ENCODE assay signal across 8 cellular contexts in the genomic region with DNA sequence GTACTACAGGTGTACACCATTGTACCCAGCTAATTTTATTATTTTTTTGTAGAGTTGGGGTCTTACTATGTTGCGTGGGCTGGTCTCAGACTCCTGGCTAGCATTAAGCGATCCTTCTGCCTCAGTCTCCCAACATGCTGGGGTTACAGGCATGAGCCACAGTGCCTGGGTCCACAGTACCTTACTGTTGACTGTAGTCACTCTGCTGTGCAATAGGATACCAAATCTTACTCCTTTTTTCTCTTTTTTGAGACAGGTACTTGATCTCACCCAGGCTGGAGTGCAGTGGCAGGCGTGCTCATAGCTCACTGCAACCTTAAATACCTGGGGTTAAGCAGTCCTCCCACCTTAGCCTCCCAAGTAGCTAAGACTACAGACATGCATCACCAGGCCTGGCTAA.
"Had no signal": no experiment of that assay in that cellular context is flagged by ENCODE, and none has a peak within 500 bp of the region (broad histone marks: within the 10 kb centered on the region; RNA-seq: fewer than 3 reads in every experiment).

No MANE protein-coding gene starts in this region.

- H3K4me1 ChIP-seq: HAP-1 had no signal

- H3K9me3 ChIP-seq: HAP-1 had no signal

- DNase-seq: GM23248, GOT3, H7, HFFc6, IMR-90 had no signal

- ATAC-seq: HCT116 had no signal

- H3K4me3 Mint-ChIP-seq: HFFc6 had no signal

- H3K4me3 ChIP-seq: GM23248, HAP-1 had no signal

- H2AFZ ChIP-seq: GM23248 had no signal

- H3K9ac ChIP-seq: GM23248 had no signal

- H3K27ac Mint-ChIP-seq: HFFc6 had no signal

- H3K9me3 Mint-ChIP-seq: HFFc6 had no signal

- H3K27ac ChIP-seq: GM23248, HL-60 had no signal
